ENCODE assay signal across 31 cellular contexts in genomic region chr3:108242776-108243175, GRCh38. TPM values are rescaled to one million over a fixed set of nuclear protein-coding genes. Genes with fewer than 3 reads are reported as not detected.
"Had no signal": no experiment of that assay in that cellular context is flagged by ENCODE, and none has a peak within 500 bp of the region (broad histone marks: within the 10 kb centered on the region; RNA-seq: fewer than 3 reads in every experiment).

No MANE protein-coding gene starts in this region.

- H3K36me3 Mint-ChIP-seq: naive thymus-derived CD8-positive, alpha-beta T cell; stimulated activated effector memory CD8-positive, alpha-beta T cell treated with anti-CD3 and anti-CD28 coated beads, Interleukin-12 subunit alpha, Interleukin-12 subunit beta, amount 100 ng/mL, for 72 hours had no signal

- H3K27ac Mint-ChIP-seq: naive thymus-derived CD8-positive, alpha-beta T cell; progenitor cell of endocrine pancreas; stimulated activated effector memory CD8-positive, alpha-beta T cell treated with anti-CD3 and anti-CD28 coated beads, Interleukin-12 subunit alpha, Interleukin-12 subunit beta, amount 100 ng/mL, for 72 hours; stimulated activated naive CD8-positive, alpha-beta T cell treated with anti-CD3 and anti-CD28 coated beads, Interleukin-15, Interleukin-2, amounts not matched to agents 100 ng/mL and 50 ng/mL, for 24 hours had no signal

- H3K4me3 Mint-ChIP-seq: naive thymus-derived CD8-positive, alpha-beta T cell; stimulated activated effector memory CD8-positive, alpha-beta T cell treated with anti-CD3 and anti-CD28 coated beads, Interleukin-12 subunit alpha, Interleukin-12 subunit beta, amount 100 ng/mL, for 72 hours; stimulated activated naive CD8-positive, alpha-beta T cell treated with anti-CD3 and anti-CD28 coated beads, Interleukin-15, Interleukin-2, amounts not matched to agents 100 ng/mL and 50 ng/mL, for 24 hours had no signal

- H3K4me1 ChIP-seq: esophagus muscularis mucosa, foreskin keratinocyte, gastroesophageal sphincter, heart left ventricle, left lung, right atrium auricular region, tibial nerve, upper lobe of left lung had no signal

- H3K27me3 Mint-ChIP-seq: naive thymus-derived CD8-positive, alpha-beta T cell; progenitor cell of endocrine pancreas; stimulated activated naive CD8-positive, alpha-beta T cell treated with anti-CD3 and anti-CD28 coated beads, Interleukin-15, Interleukin-2, amounts not matched to agents 100 ng/mL and 50 ng/mL, for 24 hours had no signal

- H3K27me3 ChIP-seq: esophagus muscularis mucosa, foreskin keratinocyte, gastroesophageal sphincter, heart left ventricle, hepatocyte, left lung, right atrium auricular region, tibial nerve, upper lobe of left lung had no signal

- H3K9me3 ChIP-seq: esophagus muscularis mucosa, gastroesophageal sphincter, heart left ventricle, left lung, right atrium auricular region, thoracic aorta, tibial nerve, upper lobe of left lung had no signal

- DNase-seq: cerebellar nuclear complex; cortex of kidney; foreskin keratinocyte; heart left ventricle; left cardiac atrium; left lung; mesenchymal stem cell; naive thymus-derived CD8-positive, alpha-beta T cell; stimulated activated CD4-positive, alpha-beta T cell treated with anti-CD3 and anti-CD28 coated beads, Interleukin-12 subunit alpha, Interleukin-12 subunit beta, amount 100 ng/mL, for 4 hours; stimulated activated CD4-positive, alpha-beta T cell treated with anti-CD3 and anti-CD28 coated beads, Interleukin-2, amount 100 ng/mL, for 24 hours; stimulated activated CD4-positive, alpha-beta T cell treated with anti-CD3 and anti-CD28 coated beads, Interleukin-4, amount 100 ng/mL, for 24 hours; upper lobe of left lung had no signal

- H3K4me1 Mint-ChIP-seq: stimulated activated effector memory CD8-positive, alpha-beta T cell treated with anti-CD3 and anti-CD28 coated beads, Interleukin-12 subunit alpha, Interleukin-12 subunit beta, amount 100 ng/mL, for 72 hours had no signal

- H3K27ac ChIP-seq: esophagus muscularis mucosa, foreskin keratinocyte, gastroesophageal sphincter, heart left ventricle, left lung, parathyroid adenoma, right atrium auricular region, thoracic aorta, tibial nerve, upper lobe of left lung had no signal

- H3K4me3 ChIP-seq: esophagus muscularis mucosa, gastroesophageal sphincter, heart left ventricle, hepatocyte, left lung, right atrium auricular region, smooth muscle cell, thoracic aorta, tibial nerve, upper lobe of left lung had no signal

- ATAC-seq: foreskin keratinocyte; gastroesophageal sphincter; heart left ventricle; left cardiac atrium; left lung; naive thymus-derived CD8-positive, alpha-beta T cell; sciatic nerve; stimulated activated effector memory CD8-positive, alpha-beta T cell treated with anti-CD3 and anti-CD28 coated beads, Interleukin-12 subunit alpha, Interleukin-12 subunit beta, amount 100 ng/mL, for 72 hours had no signal

- H3K36me3 ChIP-seq: esophagus muscularis mucosa, gastroesophageal sphincter, heart left ventricle, left lung, right atrium auricular region, thoracic aorta, tibial nerve, upper lobe of left lung had no signal

- H3K9me3 Mint-ChIP-seq: naive thymus-derived CD8-positive, alpha-beta T cell; stimulated activated effector memory CD8-positive, alpha-beta T cell treated with anti-CD3 and anti-CD28 coated beads, Interleukin-12 subunit alpha, Interleukin-12 subunit beta, amount 100 ng/mL, for 72 hours had no signal

RNA-seq across cellular contexts. Expression of gene HHLA2, which starts 53.6 kb away (rescaled TPM):
- total RNA-seq: dermis microvascular lymphatic vessel endothelial cell, esophagus muscularis mucosa, fibroblast of lung, foreskin keratinocyte, gastroesophageal sphincter, heart left ventricle, left cardiac atrium, lower leg skin, lung microvascular endothelial cell, myocyte, osteoblast, progenitor cell of endocrine pancreas, right atrium auricular region, smooth muscle cell, thoracic aorta had no signal
- polyA plus RNA-seq: fibroblast of lung, foreskin keratinocyte, neural cell, smooth muscle cell had no signal
